In genomic region chr15:40282870-40283614, GRCh38 we compare ENCODE assay signal across 8 cellular contexts. TPM values are rescaled to one million over a fixed set of nuclear protein-coding genes. Genes with fewer than 3 reads are reported as not detected.
A peak's percentile ranks its signal among the peaks of the same experiment; 100 is the strongest.
DNase-seq lines count a peak whose midpoint lies in the region; ATAC-seq and TF ChIP-seq lines count a peak whose summit lies in the region.

TSS of gene ANKRD63 (minus strand) at chr15:40283064. CDS start at chr15:40282586, 478 bp downstream.

- TF ChIP-seq POLR2A in GM18505 (IDR thresholded peaks at IDR 0.05; ENCODE audit: borderline replicate concordance, extremely low read depth, insufficient read depth, insufficient read length) = no peak

- DNase-seq in NOMO-1 (lab: John Stamatoyannopoulos, UW; ENCODE audit: unreplicated experiment in 2 of 2) (peak; percentile 26 to 30), NOMO-1 treated with dmso at 0.1 percent for 144 hours (lab: John Stamatoyannopoulos, UW; ENCODE audit: unreplicated experiment) (no peak), Panc1 (ENCODE audit: low read depth, low spot score) (no peak), astrocyte of the spinal cord (ENCODE audit: low read depth, low spot score) (no peak), left colon (peak in 1 of 2 donors; percentile 47)
- peak; percentile 19 for DNase-seq in stimulated activated naive CD4-positive, alpha-beta T cell treated with Interleukin-2 at 50 U/mL for 16 hours (lab: John Stamatoyannopoulos, UW)

- H3K27me3 ChIP-seq in Panc1 (ENCODE audit: control insufficient read depth, insufficient read depth, low read length) = no peaks in the 10 kb centered on the region

- intact Hi-C loops in Panc1 (cut with micrococcal nuclease; ENCODE audit: unreplicated experiment) = no loop called here
- intact Hi-C loops in left colon (cut with DNase I, micrococcal nuclease) = loop anchor here in 1 of 2 donors (10.0 kb wide), 1 partner anchor 142 kb away; no protein-coding TSS in a partner anchor

- CTCF ChIA-PET in Panc1 (lab: Charles Lee) = interaction anchor here (0.6 kb wide), 1 partner anchor 221 kb away, joined by 3 read pairs; no protein-coding TSS in a partner anchor

- TF ChIP-seq CTCF in Panc1 (IDR thresholded peaks at IDR 0.05) (no peak), astrocyte of the spinal cord (IDR thresholded peaks at IDR 0.05; ENCODE audit: low read depth, low read length) (no peak)

- H3K9me3 ChIP-seq in Panc1 (ENCODE audit: control insufficient read depth, insufficient read depth, low read depth, low read length) = no peaks in the 10 kb centered on the region

- H3K4me3 ChIP-seq in Panc1 (ENCODE audit: low read depth in 2 of 2, low read length in 2 of 2) = peak within 1 kb of the TSS; percentile 49 to 51
- H3K4me3 ChIP-seq in astrocyte of the spinal cord (ENCODE audit: low read depth, low read length) = peak within 1 kb of the TSS; percentile 15

- peak within 1 kb of the TSS; percentile 17; the same call in 1 of the 2 replicates for H3K27ac ChIP-seq in Panc1 (ENCODE audit: low read length)

- POLR2A ChIA-PET in Panc1 (lab: Charles Lee) = no interaction called here

- ATAC-seq in Panc1 (peak; percentile 54), left colon (peak; percentile 44), GM18505 (IDR thresholded peaks at IDR 0.05; ENCODE audit: unreplicated experiment) (no peak), GM18511 (IDR thresholded peaks at IDR 0.05; ENCODE audit: unreplicated experiment) (no peak)

- in situ Hi-C loops in Panc1 (cut with HindIII; ENCODE audit: low pct_unique_long_range_greater_than_20kb, low sequenced_read_pairs) = no loop called here
- in situ Hi-C loops in astrocyte of the spinal cord (cut with HindIII; ENCODE audit: low sequenced_read_pairs) = loop anchor here (25.0 kb wide), 1 partner anchor 129 kb away; the partner anchor contains the start of gene IVD

- H3K4me1 ChIP-seq in Panc1 (ENCODE audit: control insufficient read depth, insufficient read depth, low read length) = 0 out of 2 replicates have a peak, but pooled peaks cover 7% of the 10 kb centered on the region

- no peaks in the 10 kb centered on the region for H3K36me3 ChIP-seq in Panc1 (ENCODE audit: control insufficient read depth, insufficient read depth, low read length)

- BruUV-seq in Panc1 (replicated peaks; lab: Mats Ljungman, UMichigan) = no TSS peak

RNA-seq across cellular contexts. Expression of gene ANKRD63, which starts in this region (rescaled TPM):
- 0.72 TPM for total RNA-seq in Panc1 (2021; ENCODE audit: unreplicated experiment)
- 0.19 TPM for polyA plus RNA-seq in Panc1 (2012; ENCODE audit: insufficient read length)
- total RNA-seq in left colon = not detected

Comparison
In these comparisons a context has a peak if more than half of its experiments do, and no peak if none do; other contexts are left out.
1. DNase-seq: peak in NOMO-1 (2 of 2) and stimulated activated naive CD4-positive, alpha-beta T cell treated with Interleukin-2 at 50 U/mL for 16 hours (single experiment); none in NOMO-1 treated with dmso at 0.1 percent for 144 hours (single experiment), Panc1 (single experiment) and astrocyte of the spinal cord (single experiment).
2. Peak in ATAC-seq, H3K4me3 ChIP-seq and H3K27ac ChIP-seq in Panc1; RNA of the gene not detected or under 1 TPM.
3. Peak in ATAC-seq in left colon; RNA of the gene not detected or under 1 TPM.